ENCODE assay signal across 14 cellular contexts in genomic region chrX:150704030-150704613, GRCh38. TPM values are rescaled to one million over a fixed set of nuclear protein-coding genes. Genes with fewer than 3 reads are reported as not detected.
A peak's percentile ranks its signal among the peaks of the same experiment; 100 is the strongest.
DNase-seq lines count a peak whose midpoint lies in the region; ATAC-seq and TF ChIP-seq lines count a peak whose summit lies in the region.
"Had no signal": no experiment of that assay in that cellular context is flagged by ENCODE, and none has a peak within 500 bp of the region (broad histone marks: within the 10 kb centered on the region; RNA-seq: fewer than 3 reads in every experiment).

No MANE protein-coding gene starts in this region.

- TF ChIP-seq CTCF in MCF 10A (IDR thresholded peaks at IDR 0.05; ENCODE audit: unreplicated experiment) (no peak), breast epithelium (IDR thresholded peaks at IDR 0.05) (no peak), foreskin keratinocyte (conservative IDR thresholded peaks at IDR 0.05) (no peak)

- no TSS peak for BruUV-seq in MCF 10A (replicated peaks; lab: Mats Ljungman, UMichigan)

- no peaks in the 10 kb centered on the region for H3K27me3 ChIP-seq in breast epithelium
- no peaks in the 10 kb centered on the region for H3K27me3 ChIP-seq in foreskin keratinocyte
- H3K27me3 ChIP-seq: BLaER1 treated with 17β-estradiol and CSF1 and Interleukin-3, amounts not matched to agents 10 nM and 100 nM; esophagus squamous epithelium had no signal

- ATAC-seq in activated naive CD4-positive, alpha-beta T cell treated with anti-CD3 and anti-CD28 coated beads, Interleukin-2, amount 50 U/mL, for 72 hours: peak; percentile 90 to 91
- ATAC-seq in foreskin keratinocyte: peak; percentile 96
- ATAC-seq in stimulated activated naive CD8-positive, alpha-beta T cell treated with anti-CD3 and anti-CD28 coated beads, Interleukin-15, amount 100 ng/mL, for 72 hours: peak; percentile 95
- ATAC-seq in HG02870 (IDR thresholded peaks at IDR 0.05; ENCODE audit: unreplicated experiment): no peak

- DNase-seq in MCF 10A (ENCODE audit: unreplicated experiment) (peak; percentile 20), breast epithelium (ENCODE audit: low spot score in 2 of 2) (no peak), foreskin keratinocyte (peak in 1 of 2 donors; percentile 46), NCI-H526 treated with DMSO at 0.1 percent for 48 hours (lab: John Stamatoyannopoulos, UW) (no peak), NCI-H510A (lab: John Stamatoyannopoulos, UW) (no peak)
- peak in 1 of 2 donors; percentile 58 for DNase-seq in activated naive CD4-positive, alpha-beta T cell treated with anti-CD3 and anti-CD28 coated beads, Interleukin-2, amount 50 U/mL, for 72 hours (ENCODE audit: low spot score in 2 of 2)
- DNase-seq in stimulated activated naive CD8-positive, alpha-beta T cell treated with anti-CD3 and anti-CD28 coated beads, Interleukin-15, amount 100 ng/mL, for 72 hours: peak in 1 of 2 donors; percentile 33
- DNase-seq: anterior cingulate cortex, esophagus squamous epithelium, Karpas-422 had no signal

- no peaks in the 10 kb centered on the region for H3K36me3 ChIP-seq in breast epithelium

- intact Hi-C loops in MCF 10A (cut with micrococcal nuclease) (no loop called here), breast epithelium (cut with DNase I; ENCODE audit: low total_unique reads) (no loop called here)

- no peak overlapping the region for H3K4me3 Mint-ChIP-seq in MCF 10A (ENCODE audit: unreplicated experiment)
- peak overlapping the region in 1 of 2 donors; percentile 44 for H3K4me3 Mint-ChIP-seq in stimulated activated naive CD8-positive, alpha-beta T cell treated with anti-CD3 and anti-CD28 coated beads, Interleukin-15, amount 100 ng/mL, for 72 hours

- H3K4me3 ChIP-seq in breast epithelium: no peak overlapping the region
- H3K4me3 ChIP-seq: BLaER1 treated with 17β-estradiol and CSF1 and Interleukin-3, amounts not matched to agents 10 nM and 100 nM; esophagus squamous epithelium had no signal

- H3K27ac ChIP-seq in breast epithelium: no peak overlapping the region
- peak overlapping the region; percentile 74 for H3K27ac ChIP-seq in foreskin keratinocyte
- H3K27ac ChIP-seq: esophagus squamous epithelium, RWPE1, VCaP had no signal

- no peak overlapping the region for H3K27ac Mint-ChIP-seq in MCF 10A (ENCODE audit: low read depth, unreplicated experiment)
- peak overlapping the region; percentile 91 to 98 for H3K27ac Mint-ChIP-seq in activated naive CD4-positive, alpha-beta T cell treated with anti-CD3 and anti-CD28 coated beads, Interleukin-2, amount 50 U/mL, for 72 hours
- peak overlapping the region; percentile 42 to 65 for H3K27ac Mint-ChIP-seq in stimulated activated naive CD8-positive, alpha-beta T cell treated with anti-CD3 and anti-CD28 coated beads, Interleukin-15, amount 100 ng/mL, for 72 hours

- TF ChIP-seq POLR2A in breast epithelium (IDR thresholded peaks at IDR 0.05): no peak

- H3K27me3 Mint-ChIP-seq in MCF 10A (ENCODE audit: insufficient read depth, unreplicated experiment): peaks cover 15% of the 10 kb centered on the region
- no peaks in the 10 kb centered on the region for H3K27me3 Mint-ChIP-seq in stimulated activated naive CD8-positive, alpha-beta T cell treated with anti-CD3 and anti-CD28 coated beads, Interleukin-15, amount 100 ng/mL, for 72 hours

- POLR2A ChIA-PET in MCF 10A (lab: Yijun Ruan, JAX): no interaction called here

- H3K4me1 Mint-ChIP-seq in MCF 10A (ENCODE audit: insufficient read depth, unreplicated experiment): no peaks in the 10 kb centered on the region
- peaks cover 35% of the 10 kb centered on the region for H3K4me1 Mint-ChIP-seq in stimulated activated naive CD8-positive, alpha-beta T cell treated with anti-CD3 and anti-CD28 coated beads, Interleukin-15, amount 100 ng/mL, for 72 hours

- CTCF ChIA-PET in MCF 10A (lab: Yijun Ruan, JAX): interaction anchor here (0.6 to 1.6 kb wide), 5 partner anchors 10 to 764 kb away, joined by 3 to 7 read pairs (median 6); no protein-coding TSS in a partner anchor

- H3K4me1 ChIP-seq in breast epithelium: no peaks in the 10 kb centered on the region
- peaks cover 20% of the 10 kb centered on the region for H3K4me1 ChIP-seq in foreskin keratinocyte
- H3K4me1 ChIP-seq: esophagus squamous epithelium had no signal

- H3K9me3 Mint-ChIP-seq in MCF 10A (ENCODE audit: unreplicated experiment): peaks cover 6% of the 10 kb centered on the region
- H3K9me3 Mint-ChIP-seq in activated naive CD4-positive, alpha-beta T cell treated with anti-CD3 and anti-CD28 coated beads, Interleukin-2, amount 50 U/mL, for 72 hours: peaks cover 0 to 8% of the 10 kb centered on the region in 2 donors
- H3K9me3 Mint-ChIP-seq in stimulated activated naive CD8-positive, alpha-beta T cell treated with anti-CD3 and anti-CD28 coated beads, Interleukin-15, amount 100 ng/mL, for 72 hours: no peaks in the 10 kb centered on the region

- no peaks in the 10 kb centered on the region for H3K9me3 ChIP-seq in breast epithelium
- H3K9me3 ChIP-seq: BLaER1 treated with 17β-estradiol and CSF1 and Interleukin-3, amounts not matched to agents 10 nM and 100 nM; esophagus squamous epithelium had no signal

- H3K36me3 Mint-ChIP-seq in MCF 10A (ENCODE audit: insufficient read depth, unreplicated experiment): peaks cover 12% of the 10 kb centered on the region
- H3K36me3 Mint-ChIP-seq in activated naive CD4-positive, alpha-beta T cell treated with anti-CD3 and anti-CD28 coated beads, Interleukin-2, amount 50 U/mL, for 72 hours: peaks cover 18 to 50% of the 10 kb centered on the region in 2 donors

RNA-seq across cellular contexts. Expression of gene MTMR1, which starts 10.9 kb away (rescaled TPM):
- total RNA-seq in MCF 10A (2022) (21.8 and 24.7 TPM in 2 replicates), breast epithelium (10 to 100 TPM; 13.6 to 35.6 (median 23.3) TPM), foreskin keratinocyte (48.5 and 50.3 TPM in 2 replicates)
- total RNA-seq in activated naive CD4-positive, alpha-beta T cell treated with anti-CD3 and anti-CD28 coated beads, Interleukin-2, amount 50 U/mL, for 72 hours: 10 to 100 TPM; 16.8 to 58.8 TPM
- polyA plus RNA-seq in foreskin keratinocyte: 13.7 and 15.5 TPM in 2 replicates
